In the genomic region with DNA sequence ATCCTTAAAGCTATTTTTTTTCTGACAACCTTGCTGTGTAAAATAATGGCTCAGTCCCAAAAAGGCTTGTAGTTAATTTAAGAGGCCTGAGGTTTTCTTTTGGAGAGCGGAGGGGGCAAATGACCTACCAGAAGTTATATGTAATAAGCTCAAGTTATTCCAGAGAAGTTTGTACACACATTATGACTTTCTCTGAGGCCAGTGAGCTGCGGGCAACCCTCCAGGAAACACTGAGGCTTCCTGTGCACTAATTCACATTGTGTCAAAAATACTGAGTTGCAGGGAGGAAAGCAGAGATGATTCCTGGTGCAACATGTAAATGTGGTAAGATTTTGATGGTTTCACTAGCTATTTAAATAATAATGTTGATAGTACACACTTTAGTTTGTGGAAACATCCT, we compare ENCODE assay signal across 2 cellular contexts.
TF ChIP-seq lines count a peak whose summit lies in the region.

No MANE protein-coding gene starts in this region.

TF ChIP-seq in IMR-90, 13 proteins besides CTCF, POLR2A, EP300 and RAD21:
- TF ChIP-seq, protein P1, sequence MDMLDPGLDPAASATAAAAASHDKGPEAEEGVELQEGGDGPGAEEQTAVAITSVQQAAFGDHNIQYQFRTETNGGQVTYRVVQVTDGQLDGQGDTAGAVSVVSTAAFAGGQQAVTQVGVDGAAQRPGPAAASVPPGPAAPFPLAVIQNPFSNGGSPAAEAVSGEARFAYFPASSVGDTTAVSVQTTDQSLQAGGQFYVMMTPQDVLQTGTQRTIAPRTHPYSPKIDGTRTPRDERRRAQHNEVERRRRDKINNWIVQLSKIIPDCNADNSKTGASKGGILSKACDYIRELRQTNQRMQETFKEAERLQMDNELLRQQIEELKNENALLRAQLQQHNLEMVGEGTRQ (IDR thresholded peaks at IDR 0.05; ENCODE audit: low read depth, low read length) = no peak

TF ChIP-seq in GM23338, 12 proteins besides CTCF, POLR2A, EP300 and RAD21 (continued from another document):
- TF ChIP-seq REST (IDR thresholded peaks at IDR 0.05; ENCODE audit: unreplicated experiment) (no peak), ETS1 (IDR thresholded peaks at IDR 0.05) (no peak), ZNF462 (CRISPR knock-in tag; IDR thresholded peaks at IDR 0.05) (no peak)
TF ChIP-seq in GM23338: peak in this region for 0.
